In the genomic region with DNA sequence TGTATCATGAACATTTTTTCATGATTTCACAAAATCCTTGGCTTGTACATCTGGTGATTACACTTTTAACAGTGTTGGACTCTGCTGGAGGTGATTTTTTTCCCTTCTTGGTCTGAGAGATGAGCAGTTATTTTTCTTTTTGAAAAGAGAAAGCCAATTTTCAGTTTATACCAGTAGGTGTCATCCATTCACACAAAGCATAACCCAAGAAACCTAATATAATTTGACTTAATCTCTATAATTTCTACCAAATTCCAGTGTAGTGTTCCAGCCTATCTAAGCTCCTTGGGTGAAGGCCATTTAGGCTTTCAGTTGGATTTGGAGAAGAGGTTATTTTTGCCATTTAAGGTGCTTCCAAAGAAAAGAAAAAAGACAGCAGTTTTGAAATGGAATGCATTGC, we compare ENCODE assay signal across 9 cellular contexts. TPM values are rescaled to one million over a fixed set of nuclear protein-coding genes. Genes with fewer than 3 reads are reported as not detected.
DNase-seq lines count a peak whose midpoint lies in the region; FAIRE-seq and TF ChIP-seq lines count a peak whose summit lies in the region.
"Had no signal": no experiment of that assay in that cellular context is flagged by ENCODE, and none has a peak within 500 bp of the region (broad histone marks: within the 10 kb centered on the region; RNA-seq: fewer than 3 reads in every experiment).

No MANE protein-coding gene starts in this region.

- no peak overlapping the region for H3K27ac Mint-ChIP-seq in osteocyte (ENCODE audit: unreplicated experiment)

- no peak for TF ChIP-seq POLR2A in GM12892 (IDR thresholded peaks at IDR 0.05; ENCODE audit: low read depth, low read length)

- TF ChIP-seq CTCF in osteocyte (IDR thresholded peaks at IDR 0.05): peak; percentile 64

- no peak overlapping the region for H3K4me3 Mint-ChIP-seq in osteocyte (ENCODE audit: unreplicated experiment)

- FAIRE-seq in GM12892 (lab: Jason Lieb, UNC): no peak
- FAIRE-seq: pancreas had no signal

- peaks cover 14% of the 10 kb centered on the region for H3K27me3 Mint-ChIP-seq in osteocyte (ENCODE audit: unreplicated experiment)

- DNase-seq in NCI-H1092 treated with DMSO at 0.1 percent for 48 hours (lab: John Stamatoyannopoulos, UW): peak; percentile 13
- DNase-seq in NCI-H1092 (lab: John Stamatoyannopoulos, UW): no peak
- peak; percentile 0 for DNase-seq in NCI-H69 (lab: John Stamatoyannopoulos, UW)
- peak; percentile 18 for DNase-seq in dedifferentiated amniotic fluid mesenchymal stem cell (ENCODE audit: extremely low spot score)
- DNase-seq in osteocyte (ENCODE audit: extremely low spot score, unreplicated experiment): no peak
- no peak for DNase-seq in glomerular visceral epithelial cell (ENCODE audit: extremely low spot score)
- DNase-seq in GM12892 (ENCODE audit: insufficient read length): no peak
- no peak for DNase-seq in retina
- DNase-seq: pancreas had no signal

- no peaks in the 10 kb centered on the region for H3K36me3 Mint-ChIP-seq in osteocyte (ENCODE audit: unreplicated experiment)

- no peaks in the 10 kb centered on the region for H3K9me3 Mint-ChIP-seq in osteocyte (ENCODE audit: unreplicated experiment)

- peaks cover 14% of the 10 kb centered on the region for H3K4me1 Mint-ChIP-seq in osteocyte (ENCODE audit: unreplicated experiment)

RNA-seq across cellular contexts. Expression of a gene that starts 7.7 kb away (rescaled TPM):
- total RNA-seq in osteocyte: not detected in 2 replicates
- polyA plus RNA-seq in GM12892 (2012; ENCODE audit: missing spikeins): 0.15 TPM
- polyA plus RNA-seq: pancreas had no signal

Comparison
In these comparisons a context has a peak if more than half of its experiments do, and no peak if none do; other contexts are left out.
1. DNase-seq: peak in NCI-H1092 treated with DMSO at 0.1 percent for 48 hours (single experiment), NCI-H69 (single experiment) and dedifferentiated amniotic fluid mesenchymal stem cell (single experiment); none in NCI-H1092 (single experiment), osteocyte (single experiment), glomerular visceral epithelial cell (single experiment), GM12892 (single experiment) and retina (single experiment).